Comparison of ENCODE assay signal across 9 cellular contexts in genomic region chrX:48468247-48468671, GRCh38. TPM values are rescaled to one million over a fixed set of nuclear protein-coding genes. Genes with fewer than 3 reads are reported as not detected.
DNase-seq lines count a peak whose midpoint lies in the region; ATAC-seq and TF ChIP-seq lines count a peak whose summit lies in the region.
"Had no signal": no experiment of that assay in that cellular context is flagged by ENCODE, and none has a peak within 500 bp of the region (broad histone marks: within the 10 kb centered on the region; RNA-seq: fewer than 3 reads in every experiment).

No MANE protein-coding gene starts in this region.

- CTCF ChIA-PET in GM10248 (lab: Yijun Ruan, JAX), result interaction anchor here (0.7 to 1.8 kb wide), 5 partner anchors 13 to 385 kb away, joined by 3 to 5 read pairs (median 3); partner anchors contain the start of gene RBM3

- peak overlapping the region; percentile 97 for H3K4me3 Mint-ChIP-seq in activated T-helper 1 cell treated with anti-CD3 and anti-CD28 coated beads, Interleukin-12 subunit alpha, Interleukin-12 subunit beta, Interleukin-2, Interleukin-4 antibody, amounts not matched to agents 30 ng/mL and 10 ng/mL and 1 ng/mL, durations not matched to agents 14 hours and 24 hours and 36 hours
- peak overlapping the region; percentile 87 to 94 (median 91) for H3K4me3 Mint-ChIP-seq in immature natural killer cell
- peak overlapping the region; percentile 98 for H3K4me3 Mint-ChIP-seq in stimulated activated effector memory CD8-positive, alpha-beta T cell treated with anti-CD3 and anti-CD28 coated beads, Interleukin-12 subunit alpha, Interleukin-12 subunit beta, amount 100 ng/mL, for 72 hours

- POLR2A ChIA-PET in GM10248 (lab: Yijun Ruan, JAX), result no interaction called here

- TF ChIP-seq CTCF in GM10248 (IDR thresholded peaks at IDR 0.05; ENCODE audit: control extremely low read depth, extremely low read depth, low read depth, missing control alignments), result no peak

- DNase-seq in GM10248 (ENCODE audit: extremely low spot score) (peak; percentile 52), KBM-7 (peak; percentile 40), immature natural killer cell (peak in 1 of 3 donors; percentile 22)
- no peak for DNase-seq in activated T-helper 1 cell treated with anti-CD3 and anti-CD28 coated beads, Interleukin-12 subunit alpha, Interleukin-12 subunit beta, Interleukin-2, Interleukin-4 antibody, amounts not matched to agents 30 ng/mL and 10 ng/mL and 1 ng/mL, durations not matched to agents 14 hours and 24 hours and 36 hours (ENCODE audit: low spot score)
- DNase-seq in stimulated activated effector memory CD8-positive, alpha-beta T cell treated with anti-CD3 and anti-CD28 coated beads, Interleukin-12 subunit alpha, Interleukin-12 subunit beta, amount 100 ng/mL, for 72 hours (ENCODE audit: low spot score in 2 of 2), result no peak

- peaks cover 30% of the 10 kb centered on the region for H3K4me1 Mint-ChIP-seq in activated T-helper 1 cell treated with anti-CD3 and anti-CD28 coated beads, Interleukin-12 subunit alpha, Interleukin-12 subunit beta, Interleukin-2, Interleukin-4 antibody, amounts not matched to agents 30 ng/mL and 10 ng/mL and 1 ng/mL, durations not matched to agents 14 hours and 24 hours and 36 hours (ENCODE audit: low read depth)
- peaks cover 10 to 21% of the 10 kb centered on the region in 2 donors for H3K4me1 Mint-ChIP-seq in immature natural killer cell
- peaks cover 50% of the 10 kb centered on the region for H3K4me1 Mint-ChIP-seq in stimulated activated effector memory CD8-positive, alpha-beta T cell treated with anti-CD3 and anti-CD28 coated beads, Interleukin-12 subunit alpha, Interleukin-12 subunit beta, amount 100 ng/mL, for 72 hours

- H3K27ac Mint-ChIP-seq in activated T-helper 1 cell treated with anti-CD3 and anti-CD28 coated beads, Interleukin-12 subunit alpha, Interleukin-12 subunit beta, Interleukin-2, Interleukin-4 antibody, amounts not matched to agents 30 ng/mL and 10 ng/mL and 1 ng/mL, durations not matched to agents 14 hours and 24 hours and 36 hours, result peak overlapping the region; percentile 91
- peak overlapping the region in 5 of 6 donors; percentile 11 to 91 (median 77) for H3K27ac Mint-ChIP-seq in immature natural killer cell
- peak overlapping the region; percentile 99 for H3K27ac Mint-ChIP-seq in stimulated activated effector memory CD8-positive, alpha-beta T cell treated with anti-CD3 and anti-CD28 coated beads, Interleukin-12 subunit alpha, Interleukin-12 subunit beta, amount 100 ng/mL, for 72 hours

- H3K9me3 Mint-ChIP-seq in activated T-helper 1 cell treated with anti-CD3 and anti-CD28 coated beads, Interleukin-12 subunit alpha, Interleukin-12 subunit beta, Interleukin-2, Interleukin-4 antibody, amounts not matched to agents 30 ng/mL and 10 ng/mL and 1 ng/mL, durations not matched to agents 14 hours and 24 hours and 36 hours, result no peaks in the 10 kb centered on the region
- no peaks in the 10 kb centered on the region for H3K9me3 Mint-ChIP-seq in immature natural killer cell
- H3K9me3 Mint-ChIP-seq in stimulated activated effector memory CD8-positive, alpha-beta T cell treated with anti-CD3 and anti-CD28 coated beads, Interleukin-12 subunit alpha, Interleukin-12 subunit beta, amount 100 ng/mL, for 72 hours, result no peaks in the 10 kb centered on the region

- peaks cover 2% of the 10 kb centered on the region for H3K27me3 Mint-ChIP-seq in activated T-helper 1 cell treated with anti-CD3 and anti-CD28 coated beads, Interleukin-12 subunit alpha, Interleukin-12 subunit beta, Interleukin-2, Interleukin-4 antibody, amounts not matched to agents 30 ng/mL and 10 ng/mL and 1 ng/mL, durations not matched to agents 14 hours and 24 hours and 36 hours (ENCODE audit: insufficient read depth)
- H3K27me3 Mint-ChIP-seq in immature natural killer cell (ENCODE audit: low read depth in 3 of 3), result peaks cover 1 to 6% (median 2%) of the 10 kb centered on the region in 3 donors

- ATAC-seq in stimulated activated effector memory CD8-positive, alpha-beta T cell treated with anti-CD3 and anti-CD28 coated beads, Interleukin-12 subunit alpha, Interleukin-12 subunit beta, amount 100 ng/mL, for 72 hours, result peak; percentile 73
- ATAC-seq in HG03354 (IDR thresholded peaks at IDR 0.05; ENCODE audit: poor library complexity, severe bottlenecking, unreplicated experiment) (no peak), HG02852 (IDR thresholded peaks at IDR 0.05; ENCODE audit: unreplicated experiment) (no peak), GM21825 (IDR thresholded peaks at IDR 0.05; ENCODE audit: unreplicated experiment) (no peak)

- peaks cover 27% of the 10 kb centered on the region for H3K36me3 Mint-ChIP-seq in activated T-helper 1 cell treated with anti-CD3 and anti-CD28 coated beads, Interleukin-12 subunit alpha, Interleukin-12 subunit beta, Interleukin-2, Interleukin-4 antibody, amounts not matched to agents 30 ng/mL and 10 ng/mL and 1 ng/mL, durations not matched to agents 14 hours and 24 hours and 36 hours (ENCODE audit: low read depth)
- H3K36me3 Mint-ChIP-seq in immature natural killer cell, result peaks cover 4 to 13% (median 6%) of the 10 kb centered on the region in 3 donors
- H3K36me3 Mint-ChIP-seq in stimulated activated effector memory CD8-positive, alpha-beta T cell treated with anti-CD3 and anti-CD28 coated beads, Interleukin-12 subunit alpha, Interleukin-12 subunit beta, amount 100 ng/mL, for 72 hours, result peaks cover 44% of the 10 kb centered on the region

- intact Hi-C loops in activated T-helper 1 cell treated with anti-CD3 and anti-CD28 coated beads, Interleukin-12 subunit alpha, Interleukin-12 subunit beta, Interleukin-2, Interleukin-4 antibody, amounts not matched to agents 30 ng/mL and 10 ng/mL and 1 ng/mL, durations not matched to agents 14 hours and 24 hours and 36 hours (cut with micrococcal nuclease), result loop anchor here (2.0 kb wide), 1 partner anchor 41 kb away; the partner anchor contains the start of gene PORCN

- in situ Hi-C loops in KBM-7 (cut with MboI; ENCODE audit: low pct_unique_long_range_greater_than_20kb, low sequenced_read_pairs), result no loop called here

RNA-seq across cellular contexts. Expression of gene SLC38A5, which starts 1.8 kb away (rescaled TPM):
- 205 and 206 TPM in 2 replicates for total RNA-seq in activated T-helper 1 cell treated with anti-CD3 and anti-CD28 coated beads, Interleukin-12 subunit alpha, Interleukin-12 subunit beta, Interleukin-2, Interleukin-4 antibody, amounts not matched to agents 30 ng/mL and 10 ng/mL and 1 ng/mL, durations not matched to agents 14 hours and 24 hours and 36 hours
- polyA plus RNA-seq in immature natural killer cell, result 10 to 100 TPM; 24.3 to 48.0 (median 26.5) TPM

RNA-seq across cellular contexts. Expression of gene FTSJ1, which starts 7.7 kb away (rescaled TPM):
- 96.2 and 103 TPM in 2 replicates for total RNA-seq in activated T-helper 1 cell treated with anti-CD3 and anti-CD28 coated beads, Interleukin-12 subunit alpha, Interleukin-12 subunit beta, Interleukin-2, Interleukin-4 antibody, amounts not matched to agents 30 ng/mL and 10 ng/mL and 1 ng/mL, durations not matched to agents 14 hours and 24 hours and 36 hours
- 100 to 1,000 TPM in 1 of 3 donors, 10 to 100 TPM in 2; 73.5 to 115 (median 85.0) TPM for polyA plus RNA-seq in immature natural killer cell

RNA-seq across cellular contexts. Expression of gene PORCN, which starts 40.5 kb away (rescaled TPM):
- total RNA-seq in activated T-helper 1 cell treated with anti-CD3 and anti-CD28 coated beads, Interleukin-12 subunit alpha, Interleukin-12 subunit beta, Interleukin-2, Interleukin-4 antibody, amounts not matched to agents 30 ng/mL and 10 ng/mL and 1 ng/mL, durations not matched to agents 14 hours and 24 hours and 36 hours, result 13.6 and 15.1 TPM in 2 replicates
- polyA plus RNA-seq in immature natural killer cell, result 10 to 100 TPM; 13.1 to 29.8 (median 18.1) TPM

RNA-seq across cellular contexts. Expression of gene EBP, which starts 53.3 kb away (rescaled TPM):
- 164 and 178 TPM in 2 replicates for total RNA-seq in activated T-helper 1 cell treated with anti-CD3 and anti-CD28 coated beads, Interleukin-12 subunit alpha, Interleukin-12 subunit beta, Interleukin-2, Interleukin-4 antibody, amounts not matched to agents 30 ng/mL and 10 ng/mL and 1 ng/mL, durations not matched to agents 14 hours and 24 hours and 36 hours
- polyA plus RNA-seq in immature natural killer cell, result 100 to 1,000 TPM; 184 to 314 (median 233) TPM

RNA-seq across cellular contexts. Expression of gene SSX4B, which starts 56.5 kb away (rescaled TPM):
- not detected in 2 replicates for total RNA-seq in activated T-helper 1 cell treated with anti-CD3 and anti-CD28 coated beads, Interleukin-12 subunit alpha, Interleukin-12 subunit beta, Interleukin-2, Interleukin-4 antibody, amounts not matched to agents 30 ng/mL and 10 ng/mL and 1 ng/mL, durations not matched to agents 14 hours and 24 hours and 36 hours
- not detected for polyA plus RNA-seq in immature natural killer cell
- total RNA-seq: renal cortical epithelial cell had no signal

Comparison
In these comparisons a context has a peak if more than half of its experiments do, and no peak if none do; other contexts are left out.
1. DNase-seq: peak in GM10248 (single experiment) and KBM-7 (single experiment); none in activated T-helper 1 cell treated with anti-CD3 and anti-CD28 coated beads, Interleukin-12 subunit alpha, Interleukin-12 subunit beta, Interleukin-2, Interleukin-4 antibody, amounts not matched to agents 30 ng/mL and 10 ng/mL and 1 ng/mL, durations not matched to agents 14 hours and 24 hours and 36 hours (single experiment) and stimulated activated effector memory CD8-positive, alpha-beta T cell treated with anti-CD3 and anti-CD28 coated beads, Interleukin-12 subunit alpha, Interleukin-12 subunit beta, amount 100 ng/mL, for 72 hours (0 of 2).
2. Peak in every context shown above with its lines, with median percentiles within 50 percentile points of each other: H3K27ac Mint-ChIP-seq and H3K4me3 Mint-ChIP-seq.